Comparison of ENCODE assay signal across 17 cellular contexts in the genomic region with DNA sequence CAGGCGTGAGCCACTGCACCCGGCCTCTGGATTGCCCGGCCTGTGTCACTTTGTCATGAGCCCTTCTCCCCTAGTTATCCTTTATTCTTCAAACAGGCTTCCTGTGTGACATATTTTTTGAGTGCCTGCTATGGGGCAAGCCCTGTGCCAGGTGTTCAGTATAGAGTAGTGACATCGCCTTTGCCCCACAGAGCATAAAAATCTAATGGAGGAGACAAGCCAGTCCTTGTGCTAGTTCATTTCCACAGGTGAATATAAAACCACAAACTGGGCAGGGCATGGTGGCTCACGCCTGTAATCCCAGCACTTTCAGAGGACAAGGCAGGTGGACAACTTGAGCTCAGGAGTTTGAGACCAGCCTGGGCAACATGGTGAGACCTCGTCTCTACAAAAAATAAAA. TPM values are rescaled to one million over a fixed set of nuclear protein-coding genes. Genes with fewer than 3 reads are reported as not detected.
DNase-seq lines count a peak whose midpoint lies in the region; ATAC-seq and TF ChIP-seq lines count a peak whose summit lies in the region.
"Had no signal": no experiment of that assay in that cellular context is flagged by ENCODE, and none has a peak within 500 bp of the region (broad histone marks: within the 10 kb centered on the region; RNA-seq: fewer than 3 reads in every experiment).

No MANE protein-coding gene starts in this region.

- H3K36me3 ChIP-seq in OCI-LY3 (replicated peaks; ENCODE audit: low read depth, low read length) (peaks cover 52% of the 10 kb centered on the region), sigmoid colon (peaks cover 0 to 15% (median under 1%) of the 10 kb centered on the region in 4 donors)
- H3K36me3 ChIP-seq: thoracic aorta had no signal

- peak overlapping the region; percentile 60; the same call in 1 of the 2 replicates for H3K4me2 ChIP-seq in OCI-LY3 (ENCODE audit: low read length)

- no peaks in the 10 kb centered on the region for H3K9me3 Mint-ChIP-seq in activated CD4-positive, alpha-beta T cell treated with anti-CD3 and anti-CD28 coated beads, Interleukin-2, amount 10 ng/mL, durations not matched to agents 24 days and 14 days
- H3K9me3 Mint-ChIP-seq in activated naive CD8-positive, alpha-beta T cell treated with anti-CD3 and anti-CD28 coated beads, Interleukin-2, amount 50 U/mL, for 24 hours, result no peaks in the 10 kb centered on the region
- H3K9me3 Mint-ChIP-seq: natural killer cell treated with Interleukin-12 subunit alpha and Interleukin-12 subunit beta and Interleukin-15 and Interleukin-18, amount 100 ng/mL, for 72 hours had no signal

- peaks cover 52% of the 10 kb centered on the region for H3K36me3 Mint-ChIP-seq in activated CD4-positive, alpha-beta T cell treated with anti-CD3 and anti-CD28 coated beads, Interleukin-2, amount 10 ng/mL, durations not matched to agents 24 days and 14 days (ENCODE audit: low read depth)
- H3K36me3 Mint-ChIP-seq in activated naive CD8-positive, alpha-beta T cell treated with anti-CD3 and anti-CD28 coated beads, Interleukin-2, amount 50 U/mL, for 24 hours (ENCODE audit: low read depth), result peaks cover 58% of the 10 kb centered on the region

- intact Hi-C loops in activated CD4-positive, alpha-beta T cell treated with anti-CD3 and anti-CD28 coated beads, Interleukin-2, amount 10 ng/mL, durations not matched to agents 24 days and 14 days (cut with micrococcal nuclease), result loop anchor here (2.0 to 10.0 kb wide), 2 partner anchors 75 to 233 kb away; a partner anchor contains a TSS
- intact Hi-C loops in sigmoid colon (cut with DNase I), result no loop called here

- TF ChIP-seq POLR2A in sigmoid colon (IDR thresholded peaks at IDR 0.05), result no peak

- no peak overlapping the region for H3K4me3 ChIP-seq in OCI-LY3 (ENCODE audit: low read length)
- no peak overlapping the region for H3K4me3 ChIP-seq in sigmoid colon
- H3K4me3 ChIP-seq: body of pancreas, thoracic aorta had no signal

- H2AFZ ChIP-seq in OCI-LY3 (ENCODE audit: low read depth, low read length), result no peak overlapping the region

- no peaks in the 10 kb centered on the region for H3K27me3 Mint-ChIP-seq in activated CD4-positive, alpha-beta T cell treated with anti-CD3 and anti-CD28 coated beads, Interleukin-2, amount 10 ng/mL, durations not matched to agents 24 days and 14 days
- no peaks in the 10 kb centered on the region for H3K27me3 Mint-ChIP-seq in activated naive CD8-positive, alpha-beta T cell treated with anti-CD3 and anti-CD28 coated beads, Interleukin-2, amount 50 U/mL, for 24 hours
- H3K27me3 Mint-ChIP-seq: natural killer cell treated with Interleukin-12 subunit alpha and Interleukin-12 subunit beta and Interleukin-15 and Interleukin-18, amount 100 ng/mL, for 72 hours had no signal

- peaks cover 56% of the 10 kb centered on the region for H3K4me1 ChIP-seq in OCI-LY3 (ENCODE audit: low read length)
- H3K4me1 ChIP-seq in sigmoid colon, result peaks cover 0 to 59% (median 51%) of the 10 kb centered on the region in 4 donors

- peak overlapping the region; percentile 65 for H3K9ac ChIP-seq in OCI-LY3 (ENCODE audit: low read length)

- WGBS in sigmoid colon, 2 donors, result 16 to 64% methylated on average over 6 of the region's 6 CpGs

- no peaks in the 10 kb centered on the region for H4K20me1 ChIP-seq in OCI-LY3 (ENCODE audit: insufficient read depth, low read length)

- H3K27ac ChIP-seq in OCI-LY3 (ENCODE audit: low read length) (peak overlapping the region; percentile 92; the same call in 1 of the 2 replicates), sigmoid colon (peak overlapping the region; percentile 77 to 83 (median 80))

- H3K4me1 Mint-ChIP-seq in activated CD4-positive, alpha-beta T cell treated with anti-CD3 and anti-CD28 coated beads, Interleukin-2, amount 10 ng/mL, durations not matched to agents 24 days and 14 days, result peaks cover 65% of the 10 kb centered on the region
- H3K4me1 Mint-ChIP-seq in activated naive CD8-positive, alpha-beta T cell treated with anti-CD3 and anti-CD28 coated beads, Interleukin-2, amount 50 U/mL, for 24 hours, result peaks cover 83% of the 10 kb centered on the region

- no peak for ATAC-seq in activated naive CD8-positive, alpha-beta T cell treated with anti-CD3 and anti-CD28 coated beads, Interleukin-2, amount 50 U/mL, for 24 hours
- no peak for ATAC-seq in HG03139 (IDR thresholded peaks at IDR 0.05; ENCODE audit: unreplicated experiment)
- ATAC-seq in GM18511 (IDR thresholded peaks at IDR 0.05; ENCODE audit: unreplicated experiment), result no peak
- ATAC-seq in HG02571 (IDR thresholded peaks at IDR 0.05; ENCODE audit: unreplicated experiment), result no peak
- ATAC-seq: body of pancreas had no signal

- TF ChIP-seq CTCF in OCI-LY3 (IDR thresholded peaks at IDR 0.05; ENCODE audit: low read depth, low read length) (no peak), sigmoid colon (IDR thresholded peaks at IDR 0.05) (no peak)

- H3K9me3 ChIP-seq in OCI-LY3 (ENCODE audit: insufficient read depth, low read length) (no peaks in the 10 kb centered on the region), sigmoid colon (no peaks in the 10 kb centered on the region)
- H3K9me3 ChIP-seq: body of pancreas, thoracic aorta had no signal

- peak overlapping the region; percentile 98 for H3K27ac Mint-ChIP-seq in activated CD4-positive, alpha-beta T cell treated with anti-CD3 and anti-CD28 coated beads, Interleukin-2, amount 10 ng/mL, durations not matched to agents 24 days and 14 days
- peak overlapping the region; percentile 91 for H3K27ac Mint-ChIP-seq in activated naive CD8-positive, alpha-beta T cell treated with anti-CD3 and anti-CD28 coated beads, Interleukin-2, amount 50 U/mL, for 24 hours

- no peaks in the 10 kb centered on the region for H3K27me3 ChIP-seq in OCI-LY3 (ENCODE audit: low read depth, low read length)
- H3K27me3 ChIP-seq in sigmoid colon, result no peaks in the 10 kb centered on the region
- H3K27me3 ChIP-seq: body of pancreas had no signal

- no peak for DNase-seq in activated CD4-positive, alpha-beta T cell treated with anti-CD3 and anti-CD28 coated beads, Interleukin-2, amount 10 ng/mL, durations not matched to agents 24 days and 14 days
- DNase-seq in activated CD4-positive, alpha-beta T cell treated with anti-CD3 and anti-CD28 coated beads for 1 hour, result no peak
- no peak for DNase-seq in activated naive CD8-positive, alpha-beta T cell treated with anti-CD3 and anti-CD28 coated beads, Interleukin-2, amount 50 U/mL, for 24 hours
- no peak for DNase-seq in sigmoid colon
- DNase-seq: body of pancreas; COR-L47; effector CD4-positive, alpha-beta T cell; hypothalamus; NCI-H1694 treated with DMSO at 0.1 percent for 48 hours; NCI-H446 treated with DMSO at 0.1 percent for 48 hours; OCI-M1 had no signal

- no peak for TF ChIP-seq EP300 in sigmoid colon (IDR thresholded peaks at IDR 0.05)

- peaks cover 57% of the 10 kb centered on the region for H3K79me2 ChIP-seq in OCI-LY3 (ENCODE audit: low read length)

- peak overlapping the region; percentile 34 for H3K4me3 Mint-ChIP-seq in activated CD4-positive, alpha-beta T cell treated with anti-CD3 and anti-CD28 coated beads, Interleukin-2, amount 10 ng/mL, durations not matched to agents 24 days and 14 days
- no peak overlapping the region for H3K4me3 Mint-ChIP-seq in activated naive CD8-positive, alpha-beta T cell treated with anti-CD3 and anti-CD28 coated beads, Interleukin-2, amount 50 U/mL, for 24 hours

RNA-seq across cellular contexts. Expression of a gene that starts 43.2 kb away (rescaled TPM):
- 17.4 and 17.6 TPM in 2 replicates for total RNA-seq in activated CD4-positive, alpha-beta T cell treated with anti-CD3 and anti-CD28 coated beads, Interleukin-2, amount 10 ng/mL, durations not matched to agents 24 days and 14 days
- 1 to 10 TPM; 2.5 to 5.4 (median 4.2) TPM for total RNA-seq in sigmoid colon
- 10 to 100 TPM; 16.2 to 39.5 (median 19.7) TPM for polyA plus RNA-seq in sigmoid colon

RNA-seq across cellular contexts. Expression of a gene that starts 57.2 kb away (rescaled TPM):
- 147 and 151 TPM in 2 replicates for total RNA-seq in activated CD4-positive, alpha-beta T cell treated with anti-CD3 and anti-CD28 coated beads, Interleukin-2, amount 10 ng/mL, durations not matched to agents 24 days and 14 days
- 100 to 1,000 TPM; 109 to 191 (median 161) TPM for total RNA-seq in sigmoid colon
- polyA plus RNA-seq in sigmoid colon, result 10 to 100 TPM; 50.5 to 82.6 (median 57.3) TPM
